In the genomic region with DNA sequence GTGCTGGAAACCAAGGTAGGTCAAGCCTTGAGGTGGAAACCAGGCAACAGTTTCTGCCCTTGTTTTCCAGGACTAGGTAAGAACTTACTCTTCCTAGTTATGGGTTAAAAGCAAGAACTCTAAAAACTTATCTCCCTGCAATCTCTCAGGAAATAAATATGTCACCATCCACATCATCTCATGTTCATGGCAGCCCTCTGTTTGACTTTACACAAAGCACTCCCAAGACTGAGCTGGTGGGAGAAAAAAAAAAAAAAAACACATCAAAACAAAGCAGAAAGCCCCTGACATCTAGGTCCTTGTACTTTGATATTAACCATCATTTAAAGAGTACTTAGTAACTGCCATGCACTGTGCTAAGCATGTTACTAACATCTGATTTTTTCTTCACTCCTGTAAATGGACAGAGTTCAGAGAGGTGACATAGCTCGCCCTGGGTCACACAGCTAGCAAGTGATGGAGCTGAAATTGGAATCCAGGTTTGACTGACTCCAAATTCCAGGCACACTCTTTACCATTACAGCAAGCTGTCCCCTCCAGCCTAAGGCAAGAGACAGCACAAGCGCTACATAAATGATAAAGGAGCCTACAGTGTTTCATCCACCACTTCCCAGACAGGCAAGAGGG, we compare ENCODE assay signal across 24 cellular contexts.
DNase-seq lines count a peak whose midpoint lies in the region; ATAC-seq, FAIRE-seq and TF ChIP-seq lines count a peak whose summit lies in the region.
"Had no signal": no experiment of that assay in that cellular context is flagged by ENCODE, and none has a peak within 500 bp of the region (broad histone marks: within the 10 kb centered on the region; RNA-seq: fewer than 3 reads in every experiment).

No MANE protein-coding gene starts in this region.

- H3K4me1 Mint-ChIP-seq in osteocyte (ENCODE audit: unreplicated experiment), result peaks cover 14% of the 10 kb centered on the region
- no peaks in the 10 kb centered on the region for H3K4me1 Mint-ChIP-seq in CD4-positive, alpha-beta memory T cell
- H3K4me1 Mint-ChIP-seq: activated naive CD4-positive, alpha-beta T cell treated with anti-CD3 and anti-CD28 coated beads, Interleukin-2, amount 50 U/mL, for 24 hours had no signal

- dilution Hi-C loops in endothelial cell of umbilical vein (cut with MboI; ENCODE audit: extremely low pct_ligation_motif_present, low sequenced_read_pairs), result no loop called here

- no peak for ATAC-seq in left lobe of liver
- ATAC-seq: activated CD8-positive, alpha-beta T cell treated with anti-CD3 and anti-CD28 coated beads for 36 hours; activated T-cell treated with anti-CD3 and anti-CD28 coated beads, Interleukin-2, amount 50 U/mL, for 4 hours; gastrocnemius medialis; naive thymus-derived CD8-positive, alpha-beta T cell; psoas muscle had no signal

- no peaks in the 10 kb centered on the region for H4K20me1 ChIP-seq in Loucy (ENCODE audit: insufficient read depth, low read length, poor library complexity, severe bottlenecking)
- no peaks in the 10 kb centered on the region for H4K20me1 ChIP-seq in endothelial cell of umbilical vein (replicated peaks; ENCODE audit: control insufficient read depth, extremely low read depth, insufficient read depth, low read length)

- H3K9me3 Mint-ChIP-seq in osteocyte (ENCODE audit: unreplicated experiment), result no peaks in the 10 kb centered on the region
- no peaks in the 10 kb centered on the region for H3K9me3 Mint-ChIP-seq in CD4-positive, alpha-beta memory T cell
- H3K9me3 Mint-ChIP-seq: activated CD8-positive, alpha-beta T cell treated with anti-CD3 and anti-CD28 coated beads for 36 hours; activated naive CD4-positive, alpha-beta T cell treated with anti-CD3 and anti-CD28 coated beads, Interleukin-2, amount 50 U/mL, for 24 hours; activated T-cell treated with anti-CD3 and anti-CD28 coated beads, Interleukin-2, amount 50 U/mL, for 4 hours; CD4-positive, alpha-beta T cell; naive thymus-derived CD8-positive, alpha-beta T cell; T-helper 2 cell treated with Interferon-gamma antibody and Interleukin-4, amounts not matched to agents 5 μg/mL and 100 μg/mL, for 36 hours had no signal

- H3K79me2 ChIP-seq in Loucy (ENCODE audit: insufficient read depth, low read length), result no peaks in the 10 kb centered on the region
- no peaks in the 10 kb centered on the region for H3K79me2 ChIP-seq in endothelial cell of umbilical vein (ENCODE audit: control insufficient read depth, insufficient read depth, low read length)

- no peaks in the 10 kb centered on the region for H3K36me3 Mint-ChIP-seq in osteocyte (ENCODE audit: unreplicated experiment)
- no peaks in the 10 kb centered on the region for H3K36me3 Mint-ChIP-seq in CD4-positive, alpha-beta memory T cell
- H3K36me3 Mint-ChIP-seq: activated naive CD4-positive, alpha-beta T cell treated with anti-CD3 and anti-CD28 coated beads, Interleukin-2, amount 50 U/mL, for 24 hours; naive thymus-derived CD8-positive, alpha-beta T cell had no signal

- H3K4me1 ChIP-seq in Loucy (ENCODE audit: insufficient read depth, low read length, poor library complexity, severe bottlenecking) (no peaks in the 10 kb centered on the region), endothelial cell of umbilical vein (ENCODE audit: control insufficient read depth, extremely low read depth, insufficient read depth, low read length) (peaks cover 16% of the 10 kb centered on the region)
- H3K4me1 ChIP-seq in CD4-positive, alpha-beta memory T cell (ENCODE audit: insufficient read depth, low read length), result no peaks in the 10 kb centered on the region
- H3K4me1 ChIP-seq: SJCRH30 had no signal

- peak overlapping the region; percentile 52 for H3K27ac Mint-ChIP-seq in osteocyte (ENCODE audit: unreplicated experiment)
- H3K27ac Mint-ChIP-seq in CD4-positive, alpha-beta memory T cell, result no peak overlapping the region
- H3K27ac Mint-ChIP-seq: activated CD8-positive, alpha-beta T cell treated with anti-CD3 and anti-CD28 coated beads for 36 hours; activated naive CD4-positive, alpha-beta T cell treated with anti-CD3 and anti-CD28 coated beads, Interleukin-2, amount 50 U/mL, for 24 hours; CD4-positive, alpha-beta T cell; naive thymus-derived CD8-positive, alpha-beta T cell; T-helper 2 cell treated with Interferon-gamma antibody and Interleukin-4, amounts not matched to agents 5 μg/mL and 100 μg/mL, for 36 hours had no signal

- H3K9me3 ChIP-seq in Loucy (ENCODE audit: insufficient read depth, low read depth, low read length), result no peaks in the 10 kb centered on the region
- no peaks in the 10 kb centered on the region for H3K9me3 ChIP-seq in endothelial cell of umbilical vein (replicated peaks; ENCODE audit: control insufficient read depth, insufficient read depth, low read length)
- H3K9me3 ChIP-seq in CD4-positive, alpha-beta memory T cell (ENCODE audit: control insufficient read depth in 1 of 2, low read length in 2 of 2), result no peaks in the 10 kb centered on the region
- H3K9me3 ChIP-seq: gastrocnemius medialis, psoas muscle, SJCRH30, tibial artery had no signal

- H3K4me3 Mint-ChIP-seq in osteocyte (ENCODE audit: unreplicated experiment), result no peak overlapping the region
- H3K4me3 Mint-ChIP-seq in CD4-positive, alpha-beta memory T cell, result no peak overlapping the region
- H3K4me3 Mint-ChIP-seq: activated CD8-positive, alpha-beta T cell treated with anti-CD3 and anti-CD28 coated beads for 36 hours; activated naive CD4-positive, alpha-beta T cell treated with anti-CD3 and anti-CD28 coated beads, Interleukin-2, amount 50 U/mL, for 24 hours; activated T-cell treated with anti-CD3 and anti-CD28 coated beads, Interleukin-2, amount 50 U/mL, for 4 hours; CD4-positive, alpha-beta T cell; naive thymus-derived CD8-positive, alpha-beta T cell; T-helper 2 cell treated with Interferon-gamma antibody and Interleukin-4, amounts not matched to agents 5 μg/mL and 100 μg/mL, for 36 hours had no signal

- intact Hi-C loops in endothelial cell of umbilical vein (cut with micrococcal nuclease), result loop anchor here (5.0 to 10.0 kb wide), 3 partner anchors 736 to 878 kb away; no protein-coding TSS in a partner anchor
- intact Hi-C loops in CD4-positive, alpha-beta memory T cell (cut with micrococcal nuclease), result no loop called here

- H3K4me2 ChIP-seq in Loucy (ENCODE audit: low read depth, low read length, poor library complexity, severe bottlenecking) (no peak overlapping the region), endothelial cell of umbilical vein (ENCODE audit: insufficient read depth, low read length) (no peak overlapping the region)

- H3K9me2 ChIP-seq in Loucy (replicated peaks; ENCODE audit: low read depth, low read length), result no peaks in the 10 kb centered on the region

- H3K27me3 Mint-ChIP-seq in osteocyte (ENCODE audit: unreplicated experiment), result no peaks in the 10 kb centered on the region
- peaks cover 2 to 6% of the 10 kb centered on the region in 2 donors for H3K27me3 Mint-ChIP-seq in CD4-positive, alpha-beta memory T cell
- H3K27me3 Mint-ChIP-seq: activated CD8-positive, alpha-beta T cell treated with anti-CD3 and anti-CD28 coated beads for 36 hours; CD4-positive, alpha-beta T cell had no signal

- CTCF ChIA-PET in endothelial cell of umbilical vein (lab: Charles Lee) (interaction anchor here (3.3 kb wide), 1 partner anchor 42 kb away, joined by 19 read pairs; no protein-coding TSS in a partner anchor), HEK293T (lab: Yijun Ruan, JAX) (interaction anchor here (0.6 to 1.2 kb wide), 3 partner anchors 41 to 167 kb away, joined by 3 to 8 read pairs (median 5); no protein-coding TSS in a partner anchor)
- CTCF ChIA-PET in CD4-positive, alpha-beta memory T cell (lab: Charles Lee; ENCODE audit: partially characterized antibody), result no interaction called here

- no peaks in the 10 kb centered on the region for H3K9me1 ChIP-seq in endothelial cell of umbilical vein (replicated peaks; ENCODE audit: control insufficient read depth, extremely low read depth, insufficient read depth, low read length)

- H3K9ac ChIP-seq in Loucy (ENCODE audit: low read depth, low read length, poor library complexity, severe bottlenecking) (no peak overlapping the region), endothelial cell of umbilical vein (replicated peaks; ENCODE audit: extremely low read depth, insufficient read depth, low read length) (no peak overlapping the region)

- 0 out of 2 replicates have a peak overlapping the region, but pooled peaks have one; percentile 15 for H2AFZ ChIP-seq in Loucy (ENCODE audit: low read length)
- no peak overlapping the region for H2AFZ ChIP-seq in endothelial cell of umbilical vein (ENCODE audit: low read depth, low read length)

- H3K4me3 ChIP-seq in Loucy (ENCODE audit: low read length, poor library complexity, severe bottlenecking) (no peak overlapping the region), endothelial cell of umbilical vein (replicated peaks in 1 of 3; ENCODE audit: insufficient read depth in 1 of 3, low read depth in 1 of 3, low read length in 3 of 3) (no peak overlapping the region)
- no peak overlapping the region for H3K4me3 ChIP-seq in CD4-positive, alpha-beta memory T cell (ENCODE audit: low read length in 2 of 2)
- H3K4me3 ChIP-seq: coronary artery, gastrocnemius medialis, psoas muscle, SJCRH30, tibial artery had no signal

- H3F3A ChIP-seq in Loucy (ENCODE audit: low read depth), result no peaks in the 10 kb centered on the region

- no peak for TF ChIP-seq CTCF in 22Rv1 (IDR thresholded peaks at IDR 0.05)
- TF ChIP-seq CTCF in Loucy (conservative IDR thresholded peaks at IDR 0.05; ENCODE audit: low read length), result no peak
- TF ChIP-seq CTCF in endothelial cell of umbilical vein (IDR thresholded peaks at IDR 0.05; ENCODE audit: extremely low read depth in 1 of 2, insufficient read depth in 1 of 2, low read depth in 1 of 2, low read length in 2 of 2), result no peak
- no peak for TF ChIP-seq CTCF in osteocyte (IDR thresholded peaks at IDR 0.05)

- H3K27ac ChIP-seq in 22Rv1 (peak overlapping the region; percentile 92), endothelial cell of umbilical vein (ENCODE audit: insufficient read depth, low read depth, low read length) (no peak overlapping the region)
- H3K27ac ChIP-seq in CD4-positive, alpha-beta memory T cell (ENCODE audit: low read depth, low read length), result no peak overlapping the region
- H3K27ac ChIP-seq: coronary artery, psoas muscle, SJCRH30, tibial artery had no signal

- POLR2A ChIA-PET in endothelial cell of umbilical vein (lab: Charles Lee) (no interaction called here), HEK293T (lab: Yijun Ruan, JAX) (no interaction called here)
- POLR2A ChIA-PET in CD4-positive, alpha-beta memory T cell (lab: Charles Lee; ENCODE audit: partially characterized antibody), result no interaction called here

- peak; percentile 27 for DNase-seq in endothelial cell of umbilical vein (ENCODE audit: low read depth, low spot score)
- DNase-seq in osteocyte (ENCODE audit: extremely low spot score, unreplicated experiment), result no peak
- DNase-seq in NCI-H2227 (lab: John Stamatoyannopoulos, UW; ENCODE audit: unreplicated experiment), result no peak
- no peak for DNase-seq in CD4-positive, alpha-beta memory T cell
- no peak for DNase-seq in HEK293T (ENCODE audit: extremely low spot score)
- DNase-seq in left lobe of liver (ENCODE audit: low spot score), result no peak
- DNase-seq: activated CD4-positive, CD25-positive, alpha-beta regulatory T cell; activated CD8-positive, alpha-beta T cell treated with anti-CD3 and anti-CD28 coated beads for 36 hours; activated T-cell treated with anti-CD3 and anti-CD28 coated beads, Interleukin-2, amount 50 U/mL, for 4 hours; CD4-positive, alpha-beta T cell; gastrocnemius medialis; MM.1S; naive thymus-derived CD8-positive, alpha-beta T cell; NCI-H524 treated with DMSO at 0.1 percent for 48 hours; OCI-M1; psoas muscle; tibial artery had no signal

- FAIRE-seq in endothelial cell of umbilical vein (lab: Jason Lieb, UNC), result peak; percentile 28
- FAIRE-seq: H1 had no signal

- H3K36me3 ChIP-seq in Loucy (ENCODE audit: insufficient read depth, low read length) (no peaks in the 10 kb centered on the region), endothelial cell of umbilical vein (ENCODE audit: control insufficient read depth in 2 of 2, extremely low read depth in 1 of 2, insufficient read depth in 2 of 2, low read length in 2 of 2) (no peaks in the 10 kb centered on the region)
- no peaks in the 10 kb centered on the region for H3K36me3 ChIP-seq in CD4-positive, alpha-beta memory T cell (ENCODE audit: insufficient read depth, low read length)
- H3K36me3 ChIP-seq: gastrocnemius medialis, SJCRH30, tibial artery had no signal

- no TSS peak for BruUV-seq in endothelial cell of umbilical vein (replicated peaks; lab: Mats Ljungman, UMichigan)

- no peak for TF ChIP-seq POLR2A in endothelial cell of umbilical vein (IDR thresholded peaks at IDR 0.05; ENCODE audit: low read depth, low read length)

- H3K27me3 ChIP-seq in Loucy (ENCODE audit: insufficient read depth, low read length, poor library complexity, severe bottlenecking) (no peaks in the 10 kb centered on the region), endothelial cell of umbilical vein (ENCODE audit: control insufficient read depth in 2 of 2, insufficient read depth in 2 of 2, low read length in 2 of 2) (no peaks in the 10 kb centered on the region)
- H3K27me3 ChIP-seq in CD4-positive, alpha-beta memory T cell (ENCODE audit: insufficient read depth, low read length), result no peaks in the 10 kb centered on the region
- H3K27me3 ChIP-seq: gastrocnemius medialis, SJCRH30, tibial artery had no signal
